Comparison of ENCODE assay signal across 8 cellular contexts in genomic region chr10:61712105-61712504, GRCh38. TPM values are rescaled to one million over a fixed set of nuclear protein-coding genes. Genes with fewer than 3 reads are reported as not detected.
"Had no signal": no experiment of that assay in that cellular context is flagged by ENCODE, and none has a peak within 500 bp of the region (broad histone marks: within the 10 kb centered on the region; RNA-seq: fewer than 3 reads in every experiment).

No MANE protein-coding gene starts in this region.

RNA-seq across cellular contexts. Expression of gene CABCOCO1, which starts 49.4 kb away (rescaled TPM):
- total RNA-seq: naive thymus-derived CD8-positive, alpha-beta T cell; natural killer cell; natural killer cell treated with Interleukin-12 subunit alpha and Interleukin-12 subunit beta and Interleukin-15 and Interleukin-18, amount 100 ng/mL, for 72 hours; progenitor cell of endocrine pancreas; psoas muscle; right lobe of liver; sciatic nerve; smooth muscle cell had no signal
